8 cellular contexts compared by ENCODE assay signal in the genomic region with DNA sequence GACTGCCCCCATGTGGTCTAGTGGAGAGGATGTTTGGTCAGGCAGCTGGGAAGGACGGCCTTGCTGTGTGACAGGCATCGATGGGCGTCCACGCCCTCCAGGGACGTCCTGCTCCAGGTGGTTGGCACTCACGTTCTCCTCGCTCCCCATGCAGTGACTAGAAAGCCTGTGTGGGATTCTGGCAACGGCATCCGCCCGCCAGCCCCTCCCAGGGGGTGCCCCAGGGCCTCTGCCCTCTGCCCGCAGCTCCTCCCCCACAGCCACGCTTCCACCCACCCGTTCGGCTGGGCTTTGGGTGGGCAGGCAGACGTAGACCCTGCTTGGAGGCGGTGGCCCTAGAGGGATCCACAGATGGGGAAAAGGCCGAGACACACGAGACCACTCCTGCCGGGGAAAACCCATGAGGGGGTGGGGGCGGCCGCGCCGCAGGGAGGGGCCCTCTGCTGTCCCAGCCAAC. TPM values are rescaled to one million over a fixed set of nuclear protein-coding genes. Genes with fewer than 3 reads are reported as not detected.
DNase-seq lines count a peak whose midpoint lies in the region; ATAC-seq and TF ChIP-seq lines count a peak whose summit lies in the region.

No MANE protein-coding gene starts in this region.

- H3K36me3 ChIP-seq in KMS-11 (ENCODE audit: insufficient read depth) = no peaks in the 10 kb centered on the region

- peaks cover 34% of the 10 kb centered on the region; the same call in 1 of the 2 replicates for H3K27me3 ChIP-seq in KMS-11 (ENCODE audit: insufficient read depth, low read depth)

- H3K79me2 ChIP-seq in KMS-11 (ENCODE audit: insufficient read depth, low read depth) = no peaks in the 10 kb centered on the region

- no peak overlapping the region for H3K4me3 ChIP-seq in KMS-11 (IDR thresholded peaks at IDR 0.05; ENCODE audit: insufficient read depth, low read depth, low read length)

- DNase-seq in EH (ENCODE audit: low read depth) = peak; percentile 34
- peak; percentile 28 for DNase-seq in activated T-helper 1 cell treated with Interleukin-2 at 50 U/mL for 16 hours (ENCODE audit: low read depth)
- no peak for DNase-seq in left ventricle myocardium superior
- peak; percentile 33 for DNase-seq in stimulated activated CD4-positive, alpha-beta T cell treated with anti-CD3 and anti-CD28 coated beads, Interleukin-12 subunit alpha, Interleukin-12 subunit beta, amount 100 ng/mL, for 4 hours
- no peak for DNase-seq in GF-D8 (lab: John Stamatoyannopoulos, UW)
- no peak for DNase-seq in NCI-H1694 (lab: John Stamatoyannopoulos, UW)

- ATAC-seq in GM21381 (IDR thresholded peaks at IDR 0.05; ENCODE audit: unreplicated experiment) = peak; percentile 34
- peak; percentile 15 for ATAC-seq in left ventricle myocardium superior

- H2AFZ ChIP-seq in KMS-11 (ENCODE audit: low read depth) = peak overlapping the region; percentile 69; the same call in 1 of the 2 replicates

- intact Hi-C loops in left ventricle myocardium superior (cut with micrococcal nuclease) = no loop called here

- H4K20me1 ChIP-seq in KMS-11 (ENCODE audit: insufficient read depth) = no peaks in the 10 kb centered on the region

- 0 out of 2 replicates have a peak, but pooled peaks have one; percentile 24 for TF ChIP-seq CTCF in KMS-11 (conservative IDR thresholded peaks at IDR 0.05; ENCODE audit: low read depth, low read length)

- no peak overlapping the region; the same call in 1 of the 2 replicates for H3K9ac ChIP-seq in KMS-11

- peaks cover 32% of the 10 kb centered on the region for H3K4me1 ChIP-seq in KMS-11 (ENCODE audit: low read depth, poor library complexity, severe bottlenecking)

- H3K4me2 ChIP-seq in KMS-11 = peak overlapping the region; percentile 96

- H3K27ac ChIP-seq in KMS-11 = no peak overlapping the region

RNA-seq across cellular contexts. Expression of gene IL17C, which starts 4.7 kb away (rescaled TPM):
- not detected for total RNA-seq in left ventricle myocardium superior

RNA-seq across cellular contexts. Expression of gene CYBA, which starts 17.1 kb away (rescaled TPM):
- 48.6 TPM for total RNA-seq in left ventricle myocardium superior

RNA-seq across cellular contexts. Expression of gene MVD, which starts 29.2 kb away (rescaled TPM):
- total RNA-seq in left ventricle myocardium superior = 23.9 TPM

RNA-seq across cellular contexts. Expression of gene SNAI3, which starts 52.6 kb away (rescaled TPM):
- 3.8 TPM for total RNA-seq in left ventricle myocardium superior

Comparison
In these comparisons a context has a peak if more than half of its experiments do, and no peak if none do; other contexts are left out.
1. DNase-seq: peak in EH (single experiment), activated T-helper 1 cell treated with Interleukin-2 at 50 U/mL for 16 hours (single experiment) and stimulated activated CD4-positive, alpha-beta T cell treated with anti-CD3 and anti-CD28 coated beads, Interleukin-12 subunit alpha, Interleukin-12 subunit beta, amount 100 ng/mL, for 4 hours (single experiment); none in left ventricle myocardium superior (single experiment), GF-D8 (single experiment) and NCI-H1694 (single experiment).